Comparison of ENCODE assay signal across 8 cellular contexts in genomic region chr16:75116081-75116910, GRCh38. TPM values are rescaled to one million over a fixed set of nuclear protein-coding genes. Genes with fewer than 3 reads are reported as not detected.
DNase-seq lines count a peak whose midpoint lies in the region; ATAC-seq, FAIRE-seq and TF ChIP-seq lines count a peak whose summit lies in the region.

TSS of gene LDHD (minus strand) at chr16:75116780. CDS start at chr16:75116720, 60 bp downstream.

- TF ChIP-seq POLR2A in GM12878 (IDR thresholded peaks at IDR 0.05; ENCODE audit: low read depth, low read length): no peak

- H3K4me3 ChIP-seq in MM.1S (ENCODE audit: low read length): peak within 1 kb of the TSS; percentile 47
- no peak within 1 kb of the TSS for H3K4me3 ChIP-seq in GM12878
- H3K4me3 ChIP-seq in hepatocyte: peak within 1 kb of the TSS; percentile 7
- H3K4me3 ChIP-seq in psoas muscle: peak within 1 kb of the TSS; percentile 77

- SMC1A ChIA-PET in GM12878 (lab: Charles Lee; ENCODE audit: uncharacterized antibody, unreplicated experiment): no interaction called here

- WGBS in GM12878 (ENCODE audit: insufficient coverage, insufficient replicate concordance, low lambda C conversion rate, missing lambda C conversion rate): 69% methylated on average over 15 of the region's 15 CpGs
- 41% methylated on average over 11 of the region's 15 CpGs for WGBS in hepatocyte (ENCODE audit: low lambda C conversion rate, missing lambda C conversion rate)
- WGBS in psoas muscle, 3 donors: 20 to 41% (median 32%) methylated on average over 15 of the region's 15 CpGs

- peak within 1 kb of the TSS; percentile 78 for H2AFZ ChIP-seq in MM.1S (ENCODE audit: low read length)
- no peak within 1 kb of the TSS for H2AFZ ChIP-seq in GM12878 (ENCODE audit: control insufficient read depth, low read depth, low read length)
- H2AFZ ChIP-seq in hepatocyte: no peak within 1 kb of the TSS

- CTCF ChIA-PET in GM12878 (lab: Yijun Ruan, JAX): interaction anchor here (1.5 kb wide), 1 partner anchor 118 kb away, joined by 5 read pairs; the partner anchor contains the start of gene ZNRF1

- H3K36me3 ChIP-seq in MM.1S (replicated peaks; ENCODE audit: insufficient read depth, low read length) (no peaks in the 10 kb centered on the region), GM12878 (ENCODE audit: control insufficient read depth in 2 of 2, insufficient read depth in 2 of 2, low read length in 1 of 2) (no peaks in the 10 kb centered on the region), hepatocyte (replicated peaks; ENCODE audit: insufficient read depth, low read depth) (no peaks in the 10 kb centered on the region), psoas muscle (ENCODE audit: insufficient read depth in 1 of 2, low read depth in 1 of 2) (peaks cover 0 to 22% of the 10 kb centered on the region in 2 donors)

- H3K27me3 ChIP-seq in MM.1S (replicated peaks; ENCODE audit: insufficient read depth, low read length) (no peaks in the 10 kb centered on the region), GM12878 (replicated peaks in 1 of 2; ENCODE audit: control insufficient read depth in 2 of 2, insufficient read depth in 2 of 2, low read length in 1 of 2) (no peaks in the 10 kb centered on the region), hepatocyte (no peaks in the 10 kb centered on the region), psoas muscle (ENCODE audit: insufficient read depth in 3 of 3, low read length in 2 of 3) (no peaks in the 10 kb centered on the region)

- intact Hi-C loops in GM12878 (cut with micrococcal nuclease; ENCODE audit: unreplicated experiment): no loop called here
- intact Hi-C loops in psoas muscle (cut with DNase I): no loop called here

- in situ Hi-C loops in GM12878 (cut with MboI): no loop called here

- no peak for FAIRE-seq in GM12878 (lab: Jason Lieb, UNC)

- POLR2A ChIA-PET in GM12878 (lab: Charles Lee): no interaction called here

- H3K4me2 ChIP-seq in MM.1S (ENCODE audit: low read depth, low read length) (peak within 1 kb of the TSS; percentile 43; the same call in 1 of the 2 replicates), GM12878 (ENCODE audit: control insufficient read depth, insufficient read depth) (no peak within 1 kb of the TSS), hepatocyte (peak within 1 kb of the TSS; percentile 74)

- no peaks in the 10 kb centered on the region for H3K9me3 ChIP-seq in MM.1S (replicated peaks; ENCODE audit: insufficient read depth, low read length)
- H3K9me3 ChIP-seq in GM12878 (replicated peaks; ENCODE audit: control insufficient read depth, insufficient read depth, low read length): no peaks in the 10 kb centered on the region
- no peaks in the 10 kb centered on the region for H3K9me3 ChIP-seq in hepatocyte (ENCODE audit: low read depth)
- peaks cover under 1% of the 10 kb centered on the region for H3K9me3 ChIP-seq in psoas muscle

- H4K20me1 ChIP-seq in MM.1S (ENCODE audit: insufficient read depth, low read length) (no peaks in the 10 kb centered on the region), GM12878 (ENCODE audit: control insufficient read depth, insufficient read depth) (no peaks in the 10 kb centered on the region), hepatocyte (ENCODE audit: insufficient read depth, poor library complexity, severe bottlenecking) (no peaks in the 10 kb centered on the region)

- TF ChIP-seq CTCF in MM.1S (IDR thresholded peaks at IDR 0.05; ENCODE audit: low read length): no peak
- TF ChIP-seq CTCF in GM12878 (IDR thresholded peaks at IDR 0.05 in 2 of 3, conservative IDR thresholded peaks at IDR 0.05 in 1 of 3; ENCODE audit: control insufficient read depth in 2 of 3, extremely low read depth in 1 of 3, insufficient read depth in 1 of 3, low read depth in 3 of 3, low read length in 3 of 3): no peak
- no peak for TF ChIP-seq CTCF in hepatocyte (IDR thresholded peaks at IDR 0.05; ENCODE audit: poor library complexity)
- no peak for TF ChIP-seq CTCF in psoas muscle (IDR thresholded peaks at IDR 0.05)

- RAD21 ChIA-PET in GM12878 (lab: Charles Lee; ENCODE audit: unreplicated experiment): interaction anchor here (0.5 kb wide), 1 partner anchor 299 kb away, joined by 4 read pairs; no protein-coding TSS in a partner anchor

- TF ChIP-seq EP300 in GM12878 (IDR thresholded peaks at IDR 0.05; ENCODE audit: borderline replicate concordance in 1 of 2, control insufficient read depth in 1 of 2, low read depth in 2 of 2, low read length in 2 of 2): no peak

- no peak within 1 kb of the TSS for H3K9ac ChIP-seq in MM.1S (ENCODE audit: low read length)
- H3K9ac ChIP-seq in GM12878 (ENCODE audit: control insufficient read depth, insufficient read depth, low read length): no peak within 1 kb of the TSS

- H3K4me1 ChIP-seq in MM.1S (ENCODE audit: low read length) (no peaks in the 10 kb centered on the region), GM12878 (ENCODE audit: control insufficient read depth, insufficient read depth, low read length) (peaks cover 8% of the 10 kb centered on the region), hepatocyte (ENCODE audit: insufficient read depth) (peaks cover 4% of the 10 kb centered on the region), psoas muscle (peaks cover 40% of the 10 kb centered on the region)

- no peaks in the 10 kb centered on the region for H3K9me2 ChIP-seq in MM.1S (replicated peaks; ENCODE audit: insufficient read depth, low read length)
- no peaks in the 10 kb centered on the region for H3K9me2 ChIP-seq in hepatocyte (replicated peaks; ENCODE audit: insufficient read depth)

- DNase-seq in EL: peak; percentile 57
- peak; percentile 36 for DNase-seq in MM.1S
- DNase-seq in GM12878 (ENCODE audit: low read depth, low spot score): no peak
- DNase-seq in hepatocyte (ENCODE audit: low spot score): peak; percentile 78
- peak; percentile 85 to 94 for DNase-seq in psoas muscle
- DNase-seq in GM19240 (ENCODE audit: insufficient read length, low spot score): no peak
- no peak for DNase-seq in NCI-H146 treated with DMSO at 0.1 percent for 48 hours (lab: John Stamatoyannopoulos, UW; ENCODE audit: unreplicated experiment)
- DNase-seq in NK-92 treated with Interleukin-12 subunit alpha and Interleukin-12 subunit beta, amount 100 ng/mL, for 24 hours (lab: John Stamatoyannopoulos, UW): no peak

- no peaks in the 10 kb centered on the region for H3F3A ChIP-seq in MM.1S (ENCODE audit: insufficient read depth, low read length)

- no TSS peak for BruUV-seq in GM12878 (replicated peaks; lab: Mats Ljungman, UMichigan)

- H3K79me2 ChIP-seq in MM.1S (ENCODE audit: low read length): no peaks in the 10 kb centered on the region
- no peaks in the 10 kb centered on the region for H3K79me2 ChIP-seq in GM12878 (ENCODE audit: control insufficient read depth, insufficient read depth, low read length)
- peaks cover 5% of the 10 kb centered on the region for H3K79me2 ChIP-seq in hepatocyte

- H3K27ac ChIP-seq in MM.1S (ENCODE audit: low read length) (no peak within 1 kb of the TSS), GM12878 (ENCODE audit: control insufficient read depth, insufficient read depth) (no peak within 1 kb of the TSS), hepatocyte (no peak within 1 kb of the TSS), psoas muscle (peak within 1 kb of the TSS; percentile 84)

- TF ChIP-seq RAD21 in GM12878 (IDR thresholded peaks at IDR 0.05; ENCODE audit: insufficient read depth, low read depth, low read length): no peak

- peak; percentile 66 for ATAC-seq in GM12878
- peak; percentile 98 to 99 (median 98) for ATAC-seq in psoas muscle

TF ChIP-seq in GM12878, 131 proteins besides CTCF, POLR2A, EP300 and RAD21:
- peak; percentile 20; the same call in 1 of the 2 replicates for TF ChIP-seq SPI1 (IDR thresholded peaks at IDR 0.05; ENCODE audit: borderline replicate concordance, insufficient read depth, low read depth, low read length)
- no peak for TF ChIP-seq ZSCAN29 (IDR thresholded peaks at IDR 0.05)
- TF ChIP-seq, protein P1, sequence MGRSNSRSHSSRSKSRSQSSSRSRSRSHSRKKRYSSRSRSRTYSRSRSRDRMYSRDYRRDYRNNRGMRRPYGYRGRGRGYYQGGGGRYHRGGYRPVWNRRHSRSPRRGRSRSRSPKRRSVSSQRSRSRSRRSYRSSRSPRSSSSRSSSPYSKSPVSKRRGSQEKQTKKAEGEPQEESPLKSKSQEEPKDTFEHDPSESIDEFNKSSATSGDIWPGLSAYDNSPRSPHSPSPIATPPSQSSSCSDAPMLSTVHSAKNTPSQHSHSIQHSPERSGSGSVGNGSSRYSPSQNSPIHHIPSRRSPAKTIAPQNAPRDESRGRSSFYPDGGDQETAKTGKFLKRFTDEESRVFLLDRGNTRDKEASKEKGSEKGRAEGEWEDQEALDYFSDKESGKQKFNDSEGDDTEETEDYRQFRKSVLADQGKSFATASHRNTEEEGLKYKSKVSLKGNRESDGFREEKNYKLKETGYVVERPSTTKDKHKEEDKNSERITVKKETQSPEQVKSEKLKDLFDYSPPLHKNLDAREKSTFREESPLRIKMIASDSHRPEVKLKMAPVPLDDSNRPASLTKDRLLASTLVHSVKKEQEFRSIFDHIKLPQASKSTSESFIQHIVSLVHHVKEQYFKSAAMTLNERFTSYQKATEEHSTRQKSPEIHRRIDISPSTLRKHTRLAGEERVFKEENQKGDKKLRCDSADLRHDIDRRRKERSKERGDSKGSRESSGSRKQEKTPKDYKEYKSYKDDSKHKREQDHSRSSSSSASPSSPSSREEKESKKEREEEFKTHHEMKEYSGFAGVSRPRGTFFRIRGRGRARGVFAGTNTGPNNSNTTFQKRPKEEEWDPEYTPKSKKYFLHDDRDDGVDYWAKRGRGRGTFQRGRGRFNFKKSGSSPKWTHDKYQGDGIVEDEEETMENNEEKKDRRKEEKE (IDR thresholded peaks at IDR 0.05): no peak
- TF ChIP-seq ATF7 (IDR thresholded peaks at IDR 0.05; ENCODE audit: low read depth): no peak

RNA-seq across cellular contexts. Expression of gene LDHD, which starts in this region (rescaled TPM):
- total RNA-seq in GM12878 (2013; cell fraction: nucleolus; rRNA removed): not detected in 2 replicates
- total RNA-seq in GM12878 (2014; rRNA removed) (not detected in 2 replicates), GM12878 (2014; rRNA removed; fragmentation: Illumina TruSeq; extraction: Trizol) (not detected in 2 replicates), GM12878 (2021) (0.10 TPM in 1 of 2 replicates, not detected in the other), hepatocyte (12.7 and 13.9 TPM in 2 replicates), psoas muscle (10 to 100 TPM; 26.2 to 66.6 (median 41.3) TPM)
- not detected for polyA plus RNA-seq in GM12878 (2011; ENCODE audit: low read depth)
- polyA plus RNA-seq in GM12878 (2011; rRNA removed) (not detected in 2 replicates), GM12878 (2014; fragmentation: Illumina TruSeq; extraction: Trizol) (not detected in 2 replicates), GM12878 (2014; fragmentation: Nextera tagmentation; extraction: Ambion mirVana) (not detected), GM12878 (2014; rRNA removed) (0.04 and 0.12 TPM in 2 replicates), GM12878 (2016; fragmentation: Nextera tagmentation; extraction: Ambion mirVana) (not detected), hepatocyte (10.8 and 21.9 TPM in 2 replicates), psoas muscle (10 to 100 TPM; 20.5 to 37.5 (median 27.8) TPM)
- polyA plus RNA-seq in GM12878 (2011; cell fraction: cytosol; rRNA removed): not detected in 2 replicates
- polyA plus RNA-seq in GM12878 (2011; cell fraction: nucleus; rRNA removed): not detected in 2 replicates
- not detected in 2 replicates for polyA plus RNA-seq in GM12878 (2012)
- polyA minus RNA-seq in GM12878 (2011; rRNA and poly(A)+ RNA removed): not detected in 2 replicates
- not detected in 2 replicates for polyA minus RNA-seq in GM12878 (2011; cell fraction: cytosol; rRNA and poly(A)+ RNA removed)
- polyA minus RNA-seq in GM12878 (2011; cell fraction: nucleus; rRNA and poly(A)+ RNA removed): not detected in 2 replicates

Comparison
In these comparisons a context has a peak if more than half of its experiments do, and no peak if none do; other contexts are left out.
1. RNA of gene LDHD (total RNA-seq): 26.2 to 66.6 TPM in psoas muscle and 12.7 to 13.9 TPM in hepatocyte; 0.10 TPM in GM12878; every median in the first group is over 10 times any median in the second.
2. RNA of gene LDHD (polyA plus RNA-seq): 20.5 to 37.5 TPM in psoas muscle and 10.8 to 21.9 TPM in hepatocyte; 0.04 to 0.12 TPM in GM12878; every median in the first group is over 10 times any median in the second.
3. Peak in ATAC-seq in GM12878; RNA of the gene not detected or under 1 TPM.
4. DNase-seq: peak in EL (single experiment), MM.1S (single experiment), hepatocyte (single experiment) and psoas muscle (2 of 2); none in GM12878 (single experiment), GM19240 (single experiment), NCI-H146 treated with DMSO at 0.1 percent for 48 hours (single experiment) and NK-92 treated with Interleukin-12 subunit alpha and Interleukin-12 subunit beta, amount 100 ng/mL, for 24 hours (single experiment).